In genomic region chr1:222114536-222115156, GRCh38 we compare ENCODE assay signal across 8 cellular contexts.
"Had no signal": no experiment of that assay in that cellular context is flagged by ENCODE, and none has a peak within 500 bp of the region (broad histone marks: within the 10 kb centered on the region; RNA-seq: fewer than 3 reads in every experiment).

No MANE protein-coding gene starts in this region.

- H3K4me1 Mint-ChIP-seq: IgD-negative memory B cell had no signal

- ATAC-seq: HepG2 had no signal

- DNase-seq: GM23248, GOT3, H7, KG1 had no signal

- H2AFZ ChIP-seq: GM23248 had no signal

- H3K4me3 ChIP-seq: GM23248, HAP-1 had no signal

- FAIRE-seq: HepG2 had no signal

- H3K4me3 Mint-ChIP-seq: IgD-negative memory B cell had no signal

- H3K27ac Mint-ChIP-seq: IgD-negative memory B cell had no signal

- H3K36me3 ChIP-seq: HAP-1 had no signal

- H3K9ac ChIP-seq: GM23248 had no signal

- H3K9me3 ChIP-seq: HAP-1 had no signal

- H3K27ac ChIP-seq: GM23248, HL-60 had no signal

- H3K36me3 Mint-ChIP-seq: IgD-negative memory B cell had no signal

- H3K4me1 ChIP-seq: HAP-1 had no signal
